Comparison of ENCODE assay signal across 8 cellular contexts in genomic region chr3:81761904-81762565, GRCh38. TPM values are rescaled to one million over a fixed set of nuclear protein-coding genes. Genes with fewer than 3 reads are reported as not detected.
DNase-seq lines count a peak whose midpoint lies in the region; ATAC-seq, FAIRE-seq and TF ChIP-seq lines count a peak whose summit lies in the region.

No MANE protein-coding gene starts in this region.

- peak overlapping the region; percentile 87 for H2AK5ac ChIP-seq in mesenchymal stem cell (ENCODE audit: low read length, severe bottlenecking)

- peak overlapping the region; percentile 94 to 100 for H3K4ac ChIP-seq in mesenchymal stem cell (ENCODE audit: low read depth in 1 of 2, low read length in 2 of 2)

- no peaks in the 10 kb centered on the region for H3K36me3 ChIP-seq in HCT116 (ENCODE audit: control insufficient read depth in 1 of 2, insufficient read depth in 2 of 2, low read length in 2 of 2)
- H3K36me3 ChIP-seq in body of pancreas (replicated peaks in 1 of 2; ENCODE audit: insufficient read depth in 1 of 2, low read depth in 2 of 2), result no peaks in the 10 kb centered on the region
- peaks cover 0 to 13% of the 10 kb centered on the region in 2 experiments for H3K36me3 ChIP-seq in mesenchymal stem cell (ENCODE audit: control insufficient read depth in 1 of 2, insufficient read depth in 2 of 2, low read depth in 1 of 2, low read length in 2 of 2)

- no peak overlapping the region for H2AFZ ChIP-seq in HCT116 (ENCODE audit: low read depth, low read length, poor library complexity, severe bottlenecking)
- H2AFZ ChIP-seq in mesenchymal stem cell (ENCODE audit: low read depth, low read length), result peak overlapping the region; percentile 88

- 28% methylated on average over 6 of the region's 6 CpGs for WGBS in A549 (ENCODE audit: missing lambda C conversion rate)
- WGBS in body of pancreas, 2 donors, result 7 to 12% methylated on average over 6 of the region's 6 CpGs
- WGBS in mesenchymal stem cell, result 24% methylated on average over 3 of the region's 6 CpGs

- RAD21 ChIA-PET in HCT116 (lab: Charles Lee; ENCODE audit: low non-redundant PET in 1 of 2, low total read pairs in 2 of 2, uncharacterized antibody in 2 of 2, unreplicated experiment in 2 of 2), result no interaction called here

- peak overlapping the region in 1 of 2 experiments; percentile 81 for H3K14ac ChIP-seq in mesenchymal stem cell (ENCODE audit: low read length in 2 of 2)

- H4K8ac ChIP-seq in mesenchymal stem cell (ENCODE audit: low read length), result peak overlapping the region; percentile 100

- peak overlapping the region; percentile 95 for H2BK15ac ChIP-seq in mesenchymal stem cell (ENCODE audit: low read depth, poor library complexity, severe bottlenecking)

- CTCF ChIA-PET in A549 (lab: Yijun Ruan, JAX) (interaction anchor here (1.3 to 1.4 kb wide), 2 partner anchors 11 to 75 kb away, joined by 3 to 4 read pairs; no protein-coding TSS in a partner anchor), HCT116 (lab: Charles Lee) (no interaction called here)

- H3K79me2 ChIP-seq in HCT116 (ENCODE audit: insufficient read depth, low read length), result peaks cover 11% of the 10 kb centered on the region; the same call in 1 of the 2 replicates

- H3K9me2 ChIP-seq in HCT116 (ENCODE audit: insufficient read depth), result no peaks in the 10 kb centered on the region

- POLR2A ChIA-PET in A549 (lab: Yijun Ruan, JAX) (interaction anchor here (0.5 to 1.5 kb wide), 5 partner anchors 10 to 55 kb away, joined by 3 to 9 read pairs (median 5); no protein-coding TSS in a partner anchor), HCT116 (lab: Charles Lee) (interaction anchor here (1.6 to 2.0 kb wide), 2 partner anchors 11 to 18 kb away, joined by 5 to 6 read pairs; no protein-coding TSS in a partner anchor)

- no peak overlapping the region for H2BK5ac ChIP-seq in mesenchymal stem cell (ENCODE audit: low read depth, low read length, poor library complexity, severe bottlenecking)

- H3K9me3 ChIP-seq in A549, result peaks cover 8% of the 10 kb centered on the region; the same call in 1 of the 3 replicates
- H3K9me3 ChIP-seq in HCT116 (ENCODE audit: control insufficient read depth in 1 of 2, insufficient read depth in 1 of 2, low read depth in 1 of 2, low read length in 2 of 2), result no peaks in the 10 kb centered on the region
- no peaks in the 10 kb centered on the region for H3K9me3 ChIP-seq in body of pancreas
- no peaks in the 10 kb centered on the region for H3K9me3 ChIP-seq in mesenchymal stem cell (ENCODE audit: control insufficient read depth, low read length)

- peak overlapping the region; percentile 81 for H3K9ac ChIP-seq in HCT116 (ENCODE audit: low read length)
- peak overlapping the region; percentile 96 for H3K9ac ChIP-seq in mesenchymal stem cell (ENCODE audit: low read length)

- no peak for TF ChIP-seq RAD21 in A549 (conservative IDR thresholded peaks at IDR 0.05 in 1 of 2, IDR thresholded peaks at IDR 0.05 in 1 of 2)
- no peak for TF ChIP-seq RAD21 in HCT116 (IDR thresholded peaks at IDR 0.05; ENCODE audit: low read depth)

- H3K27me3 ChIP-seq in HCT116 (ENCODE audit: insufficient read depth, low read length), result no peaks in the 10 kb centered on the region
- H3K27me3 ChIP-seq in body of pancreas, result no peaks in the 10 kb centered on the region
- H3K27me3 ChIP-seq in mesenchymal stem cell (ENCODE audit: control insufficient read depth in 1 of 2, insufficient read depth in 1 of 2, low read length in 2 of 2), result no peaks in the 10 kb centered on the region

- H2BK12ac ChIP-seq in mesenchymal stem cell (ENCODE audit: low read length in 2 of 2), result peak overlapping the region; percentile 40 to 77

- no peak overlapping the region for H3K23ac ChIP-seq in mesenchymal stem cell (ENCODE audit: low read length in 2 of 2)

- no peak for TF ChIP-seq POLR2A in A549 (IDR thresholded peaks at IDR 0.05; ENCODE audit: low read length)
- no peak for TF ChIP-seq POLR2A in HCT116 (IDR thresholded peaks at IDR 0.05; ENCODE audit: borderline replicate concordance, extremely low read depth, insufficient read depth, insufficient read length)
- TF ChIP-seq POLR2A in body of pancreas (IDR thresholded peaks at IDR 0.05), result no peak

- peak overlapping the region; percentile 91 for H2BK120ac ChIP-seq in mesenchymal stem cell (ENCODE audit: low read depth, low read length)

- ATAC-seq in A549 (no peak), HCT116 (no peak), body of pancreas (no peak), HG02571 (IDR thresholded peaks at IDR 0.05; ENCODE audit: unreplicated experiment) (no peak)

- TF ChIP-seq CTCF in A549 (IDR thresholded peaks at IDR 0.05) (no peak), HCT116 (IDR thresholded peaks at IDR 0.05 in 2 of 3, conservative IDR thresholded peaks at IDR 0.05 in 1 of 3; ENCODE audit: borderline replicate concordance in 1 of 3, insufficient read depth in 1 of 3, low read depth in 2 of 3, low read length in 2 of 3) (no peak), body of pancreas (IDR thresholded peaks at IDR 0.05) (peak in 1 of 7 experiments; percentile 1)

- peak overlapping the region; percentile 97 to 99 for H3K27ac ChIP-seq in A549
- peak overlapping the region; percentile 96 for H3K27ac ChIP-seq in HCT116 (ENCODE audit: low read depth, low read length)
- peak overlapping the region; percentile 98 to 100 (median 99) for H3K27ac ChIP-seq in body of pancreas
- peak overlapping the region; percentile 99 for H3K27ac ChIP-seq in mesenchymal stem cell (ENCODE audit: low read length, poor library complexity, severe bottlenecking)

- H3K4me3 ChIP-seq in A549 (peak overlapping the region; percentile 66), HCT116 (replicated peaks in 1 of 2; ENCODE audit: low read depth in 1 of 2, low read length in 2 of 2) (peak overlapping the region; percentile 64 to 68), body of pancreas (peak overlapping the region; percentile 8 to 73), mesenchymal stem cell (ENCODE audit: insufficient read depth in 1 of 2, low read depth in 1 of 2, low read length in 2 of 2) (peak overlapping the region; percentile 74 to 83)

- intact Hi-C loops in HCT116 (cut with micrococcal nuclease) (loop anchor here (2.0 kb wide), 1 partner anchor 15 kb away; no protein-coding TSS in a partner anchor), body of pancreas (cut with DNase I) (no loop called here)

- no peak for DNase-seq in A549 (ENCODE audit: low read depth in 1 of 2, low spot score in 1 of 2)
- no peak for DNase-seq in HCT116 (ENCODE audit: low read depth, low spot score)
- no peak for DNase-seq in body of pancreas
- no peak for DNase-seq in mesenchymal stem cell
- no peak for DNase-seq in stimulated activated CD4-positive, alpha-beta T cell treated with anti-CD3 and anti-CD28 coated beads, Interleukin-15, amount 100 ng/mL, for 24 hours
- DNase-seq in ecto neural progenitor cell (ENCODE audit: low spot score), result no peak
- DNase-seq in HuH-7.5 (ENCODE audit: low spot score), result no peak

- H3K4me2 ChIP-seq in A549 (peak overlapping the region; percentile 94), HCT116 (ENCODE audit: low read length) (peak overlapping the region; percentile 84), mesenchymal stem cell (ENCODE audit: low read length, poor library complexity, severe bottlenecking) (peak overlapping the region; percentile 76)

- no peak for TF ChIP-seq EP300 in A549 (IDR thresholded peaks at IDR 0.05)

- peaks cover 1% of the 10 kb centered on the region for H3K79me1 ChIP-seq in mesenchymal stem cell (replicated peaks; ENCODE audit: low read length, poor library complexity, severe bottlenecking)

- H3K4me1 ChIP-seq in A549 (peaks cover 19% of the 10 kb centered on the region), HCT116 (ENCODE audit: control insufficient read depth in 1 of 2, insufficient read depth in 2 of 2, low read length in 2 of 2) (peaks cover 13 to 20% of the 10 kb centered on the region in 2 experiments), body of pancreas (peaks cover 24% of the 10 kb centered on the region), mesenchymal stem cell (ENCODE audit: control insufficient read depth, insufficient read depth, low read depth, low read length) (peaks cover 3% of the 10 kb centered on the region)

- peak overlapping the region; percentile 91 for H4K91ac ChIP-seq in mesenchymal stem cell (ENCODE audit: low read length)

- peak overlapping the region; percentile 95 to 100 for H3K18ac ChIP-seq in mesenchymal stem cell (ENCODE audit: low read depth in 1 of 2, low read length in 2 of 2)

- BruUV-seq in HCT116 (replicated peaks; lab: Mats Ljungman, UMichigan), result no TSS peak

- FAIRE-seq in A549 (lab: Jason Lieb, UNC), result no peak

- no peaks in the 10 kb centered on the region for H4K20me1 ChIP-seq in HCT116 (ENCODE audit: insufficient read depth)

TF ChIP-seq in A549, 52 proteins besides CTCF, POLR2A, EP300 and RAD21 (continues in another document):
- TF ChIP-seq SMC3 (IDR thresholded peaks at IDR 0.05), result no peak
- TF ChIP-seq HEYL (CRISPR knock-in tag; IDR thresholded peaks at IDR 0.05), result no peak
- no peak for TF ChIP-seq GATA3 (IDR thresholded peaks at IDR 0.05; ENCODE audit: borderline replicate concordance)
- no peak for TF ChIP-seq ZNF302 (CRISPR knock-in tag; IDR thresholded peaks at IDR 0.05)

TF ChIP-seq in HCT116, 20 proteins besides CTCF, POLR2A, EP300 and RAD21 (continues in another document):
- TF ChIP-seq CEBPB (IDR thresholded peaks at IDR 0.05; ENCODE audit: low read depth), result no peak
- TF ChIP-seq SIN3A (IDR thresholded peaks at IDR 0.05; ENCODE audit: low read depth), result no peak
- TF ChIP-seq TCF7L2 (IDR thresholded peaks at IDR 0.05; ENCODE audit: borderline replicate concordance, extremely low read depth, insufficient read depth, insufficient read length), result no peak
- no peak for TF ChIP-seq YY1 (IDR thresholded peaks at IDR 0.05; ENCODE audit: extremely low read depth, insufficient replicate concordance, low read depth, low read length)

RNA-seq across cellular contexts. Expression of gene GBE1, which starts 0.6 kb away (rescaled TPM):
- polyA plus RNA-seq in A549 (2011; rRNA removed) (47.1 and 55.0 TPM in 2 replicates), A549 (2017; fragmentation: RNase III; extraction: RNeasy Plus Mini Kit Qiagen cat#74134 plus additional on column Dnase treatment) (36.3 to 39.5 TPM (median 38.1 TPM) in 3 replicates)
- 9.3 and 10.3 TPM in 2 replicates for polyA plus RNA-seq in A549 (2012; cell fraction: cytosol; rRNA removed)
- polyA plus RNA-seq in A549 (2012; cell fraction: nucleus; rRNA removed), result 6.6 and 7.7 TPM in 2 replicates
- 26.3 and 26.8 TPM in 2 replicates for polyA minus RNA-seq in A549 (2011; rRNA and poly(A)+ RNA removed)
- total RNA-seq in HCT116 (2021; ENCODE audit: unreplicated experiment) (27.7 TPM), body of pancreas (10 to 100 TPM in 1 of 2 donors, 1 to 10 TPM in 1; 9.6 to 15.8 TPM)
- 25.4 and 31.4 TPM in 2 replicates for polyA plus RNA-seq in HCT116 (2012)
- 18.4 TPM for polyA plus RNA-seq in mesenchymal stem cell (2013, experiment 1 of 2)
- polyA plus RNA-seq in mesenchymal stem cell (2013, experiment 2 of 2), result 18.6 TPM
